In the genomic region with DNA sequence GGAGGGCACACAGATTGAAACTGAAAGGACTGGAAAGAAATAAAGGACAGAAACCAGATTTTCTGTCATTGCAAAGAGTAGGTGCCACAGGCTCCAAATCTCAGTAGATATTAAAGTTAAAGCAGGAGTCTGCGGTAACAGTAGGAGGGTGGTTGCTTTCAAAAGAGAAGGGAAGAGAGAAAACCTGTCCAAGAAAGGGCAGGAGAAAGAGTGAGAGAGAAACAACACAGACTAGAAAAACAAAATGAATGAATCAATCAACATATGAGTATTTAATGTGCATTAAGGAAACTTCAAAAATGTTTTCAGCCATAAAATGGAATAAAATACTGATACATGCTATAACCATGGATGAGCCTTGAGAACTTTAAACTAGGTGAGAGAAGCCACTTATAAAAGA, we compare ENCODE assay signal across 1 cellular context.
TF ChIP-seq lines count a peak whose summit lies in the region.

No MANE protein-coding gene starts in this region.

TF ChIP-seq in K562, 482 proteins besides CTCF, POLR2A, EP300 and RAD21:
- TF ChIP-seq, protein P1, sequence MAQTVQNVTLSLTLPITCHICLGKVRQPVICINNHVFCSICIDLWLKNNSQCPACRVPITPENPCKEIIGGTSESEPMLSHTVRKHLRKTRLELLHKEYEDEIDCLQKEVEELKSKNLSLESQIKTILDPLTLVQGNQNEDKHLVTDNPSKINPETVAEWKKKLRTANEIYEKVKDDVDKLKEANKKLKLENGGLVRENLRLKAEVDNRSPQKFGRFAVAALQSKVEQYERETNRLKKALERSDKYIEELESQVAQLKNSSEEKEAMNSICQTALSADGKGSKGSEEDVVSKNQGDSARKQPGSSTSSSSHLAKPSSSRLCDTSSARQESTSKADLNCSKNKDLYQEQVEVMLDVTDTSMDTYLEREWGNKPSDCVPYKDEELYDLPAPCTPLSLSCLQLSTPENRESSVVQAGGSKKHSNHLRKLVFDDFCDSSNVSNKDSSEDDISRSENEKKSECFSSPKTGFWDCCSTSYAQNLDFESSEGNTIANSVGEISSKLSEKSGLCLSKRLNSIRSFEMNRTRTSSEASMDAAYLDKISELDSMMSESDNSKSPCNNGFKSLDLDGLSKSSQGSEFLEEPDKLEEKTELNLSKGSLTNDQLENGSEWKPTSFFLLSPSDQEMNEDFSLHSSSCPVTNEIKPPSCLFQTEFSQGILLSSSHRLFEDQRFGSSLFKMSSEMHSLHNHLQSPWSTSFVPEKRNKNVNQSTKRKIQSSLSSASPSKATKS (CRISPR knock-in tag; IDR thresholded peaks at IDR 0.05): no peak
- TF ChIP-seq FOXK2 (conservative IDR thresholded peaks at IDR 0.05 in 1 of 2, IDR thresholded peaks at IDR 0.05 in 1 of 2; ENCODE audit: low read depth in 2 of 2): no peak
- TF ChIP-seq, protein P2, sequence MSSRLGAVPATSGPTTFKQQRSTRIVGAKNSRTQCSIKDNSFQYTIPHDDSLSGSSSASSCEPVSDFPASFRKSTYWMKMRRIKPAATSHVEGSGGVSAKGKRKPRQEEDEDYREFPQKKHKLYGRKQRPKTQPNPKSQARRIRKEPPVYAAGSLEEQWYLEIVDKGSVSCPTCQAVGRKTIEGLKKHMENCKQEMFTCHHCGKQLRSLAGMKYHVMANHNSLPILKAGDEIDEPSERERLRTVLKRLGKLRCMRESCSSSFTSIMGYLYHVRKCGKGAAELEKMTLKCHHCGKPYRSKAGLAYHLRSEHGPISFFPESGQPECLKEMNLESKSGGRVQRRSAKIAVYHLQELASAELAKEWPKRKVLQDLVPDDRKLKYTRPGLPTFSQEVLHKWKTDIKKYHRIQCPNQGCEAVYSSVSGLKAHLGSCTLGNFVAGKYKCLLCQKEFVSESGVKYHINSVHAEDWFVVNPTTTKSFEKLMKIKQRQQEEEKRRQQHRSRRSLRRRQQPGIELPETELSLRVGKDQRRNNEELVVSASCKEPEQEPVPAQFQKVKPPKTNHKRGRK (tag; IDR thresholded peaks at IDR 0.05): peak; percentile 71
- TF ChIP-seq, protein P3, sequence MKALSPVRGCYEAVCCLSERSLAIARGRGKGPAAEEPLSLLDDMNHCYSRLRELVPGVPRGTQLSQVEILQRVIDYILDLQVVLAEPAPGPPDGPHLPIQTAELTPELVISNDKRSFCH (CRISPR knock-in tag; IDR thresholded peaks at IDR 0.05): no peak
- TF ChIP-seq, protein P3 (tag; IDR thresholded peaks at IDR 0.05): no peak
- TF ChIP-seq CBX8 (IDR thresholded peaks at IDR 0.05; ENCODE audit: borderline replicate concordance, extremely low read depth, low read depth, low read length, poor library complexity, severe bottlenecking): peak; percentile 50
- TF ChIP-seq GATA2 (CRISPR knock-in tag; IDR thresholded peaks at IDR 0.05): no peak
- no peak for TF ChIP-seq BHLHE40 (IDR thresholded peaks at IDR 0.05; ENCODE audit: low read length)
- TF ChIP-seq STAG1 (CRISPR knock-in tag; IDR thresholded peaks at IDR 0.05; ENCODE audit: borderline replicate concordance): no peak
